20 cellular contexts compared by ENCODE assay signal in the genomic region with DNA sequence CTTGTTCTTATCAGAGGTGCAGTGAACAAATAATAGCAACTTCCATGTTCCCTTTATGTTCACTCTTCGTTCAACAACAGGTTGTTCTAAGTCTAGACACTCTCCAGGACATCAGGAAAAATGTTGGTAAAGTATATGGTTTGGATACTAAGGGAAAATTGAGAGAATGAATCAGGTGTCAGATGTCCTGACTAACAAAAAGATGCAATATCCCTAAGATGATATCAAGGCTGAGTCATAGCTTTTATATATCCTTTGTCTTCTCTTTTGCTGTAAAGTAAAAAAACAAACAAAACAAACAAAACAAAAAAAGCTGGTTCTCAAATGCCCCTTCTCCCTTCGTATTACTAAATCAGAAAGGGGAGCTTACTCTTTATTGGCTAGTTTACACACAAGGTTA. TPM values are rescaled to one million over a fixed set of nuclear protein-coding genes. Genes with fewer than 3 reads are reported as not detected.
A peak's percentile ranks its signal among the peaks of the same experiment; 100 is the strongest.
DNase-seq lines count a peak whose midpoint lies in the region; ATAC-seq and TF ChIP-seq lines count a peak whose summit lies in the region.
"Had no signal": no experiment of that assay in that cellular context is flagged by ENCODE, and none has a peak within 500 bp of the region (broad histone marks: within the 10 kb centered on the region; RNA-seq: fewer than 3 reads in every experiment).

No MANE protein-coding gene starts in this region.

- TF ChIP-seq CTCF in SK-N-SH (IDR thresholded peaks at IDR 0.05) (no peak), mammary epithelial cell (conservative IDR thresholded peaks at IDR 0.05 in 1 of 2, IDR thresholded peaks at IDR 0.05 in 1 of 2; ENCODE audit: extremely low read depth in 1 of 2, insufficient read depth in 1 of 2, low read depth in 1 of 2, low read length in 2 of 2) (no peak), neural progenitor cell (IDR thresholded peaks at IDR 0.05) (no peak)

- H3F3A ChIP-seq in SK-N-SH (replicated peaks; ENCODE audit: insufficient read depth): no peaks in the 10 kb centered on the region
- no peaks in the 10 kb centered on the region for H3F3A ChIP-seq in neural progenitor cell (ENCODE audit: low read depth)

- no peaks in the 10 kb centered on the region for H3K36me3 Mint-ChIP-seq in neural progenitor cell

- ATAC-seq in SK-N-SH treated with all-trans-retinoic acid at 6 μM for 48 hours: no peak
- no peak for ATAC-seq in GM18502 (IDR thresholded peaks at IDR 0.05; ENCODE audit: poor library complexity, unreplicated experiment)
- ATAC-seq in GM21576 (IDR thresholded peaks at IDR 0.05; ENCODE audit: unreplicated experiment): no peak
- no peak for ATAC-seq in GM21717 (IDR thresholded peaks at IDR 0.05; ENCODE audit: unreplicated experiment)

- POLR2A ChIA-PET in SK-N-SH (lab: Yijun Ruan, JAX): no interaction called here

- no peaks in the 10 kb centered on the region for H3K9me2 ChIP-seq in SK-N-SH

- H3K4me3 ChIP-seq in SK-N-SH (ENCODE audit: low read depth in 2 of 2, low read length in 1 of 2) (no peak overlapping the region), mammary epithelial cell (replicated peaks in 1 of 3; ENCODE audit: insufficient read depth in 1 of 3, low read depth in 2 of 3, low read length in 3 of 3) (no peak overlapping the region), neural progenitor cell (no peak overlapping the region)
- H3K4me3 ChIP-seq: BLaER1, SJCRH30 had no signal

- H3K27me3 Mint-ChIP-seq in neural progenitor cell (ENCODE audit: insufficient read depth, low read depth): peaks cover 2% of the 10 kb centered on the region

- no peak for TF ChIP-seq EP300 in SK-N-SH (IDR thresholded peaks at IDR 0.05; ENCODE audit: borderline replicate concordance in 1 of 2, low read depth in 1 of 2, low read length in 1 of 2)

- no TSS peak for BruUV-seq in mammary epithelial cell (replicated peaks; lab: Mats Ljungman, UMichigan)

- H3K9me3 Mint-ChIP-seq in neural progenitor cell: no peaks in the 10 kb centered on the region
- H3K9me3 Mint-ChIP-seq: T-helper 2 cell treated with Interferon-gamma antibody and Interleukin-4, amounts not matched to agents 5 μg/mL and 100 μg/mL, for 36 hours had no signal

- H4K20me1 ChIP-seq in SK-N-SH (ENCODE audit: insufficient read depth): no peaks in the 10 kb centered on the region
- H4K20me1 ChIP-seq in mammary epithelial cell (ENCODE audit: insufficient read depth, low read length): no peaks in the 10 kb centered on the region
- no peaks in the 10 kb centered on the region for H4K20me1 ChIP-seq in neural progenitor cell (ENCODE audit: low read depth)
- H4K20me1 ChIP-seq: BLaER1 had no signal

- peaks cover 3% of the 10 kb centered on the region; the same call in 1 of the 2 replicates for H3K9me3 ChIP-seq in SK-N-SH
- no peaks in the 10 kb centered on the region for H3K9me3 ChIP-seq in mammary epithelial cell (replicated peaks; ENCODE audit: insufficient read depth, low read length)
- no peaks in the 10 kb centered on the region for H3K9me3 ChIP-seq in neural progenitor cell (ENCODE audit: low read depth)
- H3K9me3 ChIP-seq: BLaER1, SJCRH30 had no signal

- in situ Hi-C loops in mammary epithelial cell (cut with MboI; ENCODE audit: low sequenced_read_pairs in 2 of 2): no loop called here

- H3K4me3 Mint-ChIP-seq in neural progenitor cell: no peak overlapping the region
- H3K4me3 Mint-ChIP-seq: T-helper 2 cell treated with Interferon-gamma antibody and Interleukin-4, amounts not matched to agents 5 μg/mL and 100 μg/mL, for 36 hours had no signal

- no peaks in the 10 kb centered on the region for H3K4me1 Mint-ChIP-seq in neural progenitor cell

- no peaks in the 10 kb centered on the region for H3K79me2 ChIP-seq in SK-N-SH (ENCODE audit: insufficient read depth)
- no peaks in the 10 kb centered on the region for H3K79me2 ChIP-seq in mammary epithelial cell (ENCODE audit: insufficient read depth, low read length)
- H3K79me2 ChIP-seq in neural progenitor cell (ENCODE audit: low read depth): no peaks in the 10 kb centered on the region

- H3K27me3 ChIP-seq in SK-N-SH (ENCODE audit: insufficient read depth) (no peaks in the 10 kb centered on the region), mammary epithelial cell (ENCODE audit: insufficient read depth, low read length) (no peaks in the 10 kb centered on the region), neural progenitor cell (no peaks in the 10 kb centered on the region)
- H3K27me3 ChIP-seq: BLaER1, SJCRH30 had no signal

- no peak overlapping the region for H3K4me2 ChIP-seq in SK-N-SH
- H3K4me2 ChIP-seq in mammary epithelial cell (ENCODE audit: insufficient read depth, low read depth, low read length): no peak overlapping the region
- H3K4me2 ChIP-seq in neural progenitor cell: no peak overlapping the region
- H3K4me2 ChIP-seq: BLaER1 had no signal

- no peak overlapping the region for H2AFZ ChIP-seq in SK-N-SH (ENCODE audit: low read depth)
- H2AFZ ChIP-seq in mammary epithelial cell (ENCODE audit: low read depth, low read length): no peak overlapping the region
- no peak overlapping the region for H2AFZ ChIP-seq in neural progenitor cell (replicated peaks)

- H3K9ac ChIP-seq in SK-N-SH (no peak overlapping the region), mammary epithelial cell (ENCODE audit: insufficient read depth, low read length) (no peak overlapping the region), neural progenitor cell (no peak overlapping the region)
- H3K9ac ChIP-seq: BLaER1 had no signal

- no peak overlapping the region for H3K27ac Mint-ChIP-seq in neural progenitor cell
- H3K27ac Mint-ChIP-seq: T-helper 2 cell treated with Interferon-gamma antibody and Interleukin-4, amounts not matched to agents 5 μg/mL and 100 μg/mL, for 36 hours had no signal

- no peak for DNase-seq in SK-N-SH
- peak; percentile 65 for DNase-seq in LHCN-M2 (ENCODE audit: low read depth)
- DNase-seq in mammary epithelial cell: peak; percentile 26
- DNase-seq in neural progenitor cell (ENCODE audit: low spot score): no peak
- DNase-seq: DMS 273 treated with DMSO at 0.1 percent for 48 hours; GOT3; NCI-H1105 treated with DMSO at 0.1 percent for 48 hours; NCI-H187; NCI-H446; NK-92 treated with Interleukin-12 subunit alpha and Interleukin-12 subunit beta, amount 100 ng/mL, for 24 hours; OCI-M1; SJCRH30 had no signal

- intact Hi-C loops in mammary epithelial cell (cut with micrococcal nuclease): no loop called here

- dilution Hi-C loops in mammary epithelial cell (cut with HindIII; ENCODE audit: low sequenced_read_pairs): no loop called here

- CTCF ChIA-PET in SK-N-SH (lab: Yijun Ruan, JAX) (no interaction called here), mammary epithelial cell (lab: Charles Lee; ENCODE audit: low non-redundant PET) (no interaction called here)

- H3K4me1 ChIP-seq in SK-N-SH (ENCODE audit: control insufficient read depth in 1 of 2, insufficient read depth in 2 of 2, low read depth in 1 of 2, low read length in 1 of 2): no peaks in the 10 kb centered on the region
- no peaks in the 10 kb centered on the region for H3K4me1 ChIP-seq in mammary epithelial cell (ENCODE audit: insufficient read depth, low read length)
- no peaks in the 10 kb centered on the region for H3K4me1 ChIP-seq in neural progenitor cell
- H3K4me1 ChIP-seq: BLaER1, SJCRH30 had no signal

- no peak for TF ChIP-seq RAD21 in SK-N-SH (IDR thresholded peaks at IDR 0.05; ENCODE audit: low read length)

- H3K27ac ChIP-seq in SK-N-SH (ENCODE audit: low read depth in 2 of 2, low read length in 1 of 2) (no peak overlapping the region), mammary epithelial cell (ENCODE audit: insufficient read depth, low read depth, low read length) (no peak overlapping the region), neural progenitor cell (no peak overlapping the region)
- H3K27ac ChIP-seq: 22Rv1, BLaER1, RWPE1, SJCRH30 had no signal

- whole genome bisulfite sequencing in SK-N-SH (ENCODE audit: low lambda C conversion rate): 67% methylated on average over 2 of the region's 2 CpGs
- WGBS in mammary epithelial cell (ENCODE audit: low coverage, missing lambda C conversion rate): 79% methylated on average over 2 of the region's 2 CpGs

- H3K36me3 ChIP-seq in SK-N-SH (replicated peaks in 1 of 2; ENCODE audit: control insufficient read depth in 1 of 2, insufficient read depth in 2 of 2, low read length in 1 of 2) (no peaks in the 10 kb centered on the region), mammary epithelial cell (ENCODE audit: insufficient read depth, low read length) (no peaks in the 10 kb centered on the region), neural progenitor cell (no peaks in the 10 kb centered on the region)
- H3K36me3 ChIP-seq: BLaER1, SJCRH30 had no signal

TF ChIP-seq in SK-N-SH, 30 proteins besides CTCF, POLR2A, EP300 and RAD21 (continues in another document):
- no peak for TF ChIP-seq RCOR1 (IDR thresholded peaks at IDR 0.05; ENCODE audit: low read length)
- TF ChIP-seq MXI1 (IDR thresholded peaks at IDR 0.05; ENCODE audit: low read depth, low read length): no peak
- peak; percentile 34; the same call in 1 of the 2 replicates for TF ChIP-seq FOSL2 (IDR thresholded peaks at IDR 0.05; ENCODE audit: borderline replicate concordance, low read depth)

TF ChIP-seq in SK-N-SH treated with all-trans-retinoic acid at 6 μM for 48 hours, 23 proteins besides CTCF, POLR2A, EP300 and RAD21:
- no peak for TF ChIP-seq ZC3H10 (CRISPR knock-in tag; IDR thresholded peaks at IDR 0.05)
- no peak for TF ChIP-seq ARNTL (CRISPR knock-in tag; IDR thresholded peaks at IDR 0.05; ENCODE audit: borderline replicate concordance, low read depth)

RNA-seq across cellular contexts. Expression of a gene that starts 11.1 kb away (rescaled TPM):
- polyA plus RNA-seq in SK-N-SH (2012; rRNA removed) (not detected in 2 replicates), mammary epithelial cell (not detected)
- not detected in 2 replicates for polyA plus RNA-seq in SK-N-SH (2012; cell fraction: cytosol; rRNA removed)
- polyA plus RNA-seq in SK-N-SH (2012; cell fraction: nucleus; rRNA removed): not detected in 2 replicates
- total RNA-seq in LHCN-M2 (2014; rRNA removed) (not detected in 2 replicates), mammary epithelial cell (not detected), neural progenitor cell (ENCODE audit: low replicate concordance) (not detected in 2 replicates)
- not detected for polyA plus RNA-seq in LHCN-M2 (2012)
- not detected for polyA minus RNA-seq in mammary epithelial cell
- total RNA-seq: SJCRH30 had no signal

RNA-seq across cellular contexts. Expression of a gene that starts 15.4 kb away (rescaled TPM):
- 5.7 TPM in 2 replicates for polyA plus RNA-seq in SK-N-SH (2012; rRNA removed)
- 6.7 and 8.5 TPM in 2 replicates for polyA plus RNA-seq in SK-N-SH (2012; cell fraction: cytosol; rRNA removed)
- polyA plus RNA-seq in SK-N-SH (2012; cell fraction: nucleus; rRNA removed): 8.2 and 15.7 TPM in 2 replicates
- 4.1 and 8.5 TPM in 2 replicates for total RNA-seq in LHCN-M2 (2014; rRNA removed)
- 2.1 TPM for polyA plus RNA-seq in LHCN-M2 (2012)
- 1 to 10 TPM; 6.4 to 8.5 TPM for total RNA-seq in mammary epithelial cell
- polyA plus RNA-seq in mammary epithelial cell: 1.6 TPM
- polyA minus RNA-seq in mammary epithelial cell: not detected
- 14.4 and 20.1 TPM in 2 replicates for total RNA-seq in neural progenitor cell (ENCODE audit: low replicate concordance)

RNA-seq across cellular contexts. Expression of a gene that starts 45.4 kb away (rescaled TPM):
- 0.13 and 0.24 TPM in 2 replicates for polyA plus RNA-seq in SK-N-SH (2012; rRNA removed)
- 0.24 and 0.35 TPM in 2 replicates for polyA plus RNA-seq in SK-N-SH (2012; cell fraction: cytosol; rRNA removed)
- 0.08 and 0.12 TPM in 2 replicates for polyA plus RNA-seq in SK-N-SH (2012; cell fraction: nucleus; rRNA removed)
- total RNA-seq in LHCN-M2 (2014; rRNA removed): 0.32 and 0.92 TPM in 2 replicates
- 0.38 TPM for polyA plus RNA-seq in LHCN-M2 (2012)
- 1 to 10 TPM in 1 of 2 donors, under 1 TPM in 1; 0.80 to 1.2 TPM for total RNA-seq in mammary epithelial cell
- polyA plus RNA-seq in mammary epithelial cell: 0.42 TPM
- not detected for polyA minus RNA-seq in mammary epithelial cell
- 0.31 TPM in 1 of 2 replicates, not detected in the other for total RNA-seq in neural progenitor cell (ENCODE audit: low replicate concordance)
- total RNA-seq: SJCRH30 had no signal

Comparison
In these comparisons a context has a peak if more than half of its experiments do, and no peak if none do; other contexts are left out.
1. DNase-seq: peak in LHCN-M2 (single experiment) and mammary epithelial cell (single experiment); none in SK-N-SH (single experiment) and neural progenitor cell (single experiment).